In genomic region chr6:169954977-169955376, GRCh38 we compare ENCODE assay signal across 26 cellular contexts.
"Had no signal": no experiment of that assay in that cellular context is flagged by ENCODE, and none has a peak within 500 bp of the region (broad histone marks: within the 10 kb centered on the region; RNA-seq: fewer than 3 reads in every experiment).

No MANE protein-coding gene starts in this region.

- H3K9me3 Mint-ChIP-seq: effector memory CD8-positive, alpha-beta T cell; endodermal cell; naive thymus-derived CD8-positive, alpha-beta T cell had no signal

- H3K36me3 Mint-ChIP-seq: mesothelial cell of epicardium; naive thymus-derived CD8-positive, alpha-beta T cell had no signal

- DNase-seq: effector CD8-positive, alpha-beta T cell; effector memory CD8-positive, alpha-beta T cell; erythroblast; esophagus squamous epithelium; foreskin fibroblast; foreskin melanocyte; gastrocnemius medialis; glutamatergic neuron; heart right ventricle; hippocampal formation; left cardiac atrium; left lung; left ventricle myocardium superior; lower lobe of right lung; mesenchymal stem cell; mucosa of descending colon; naive B cell; naive thymus-derived CD8-positive, alpha-beta T cell had no signal

- FAIRE-seq: endometrium, islet of Langerhans, keratinocyte had no signal

- H3K4me3 Mint-ChIP-seq: effector memory CD8-positive, alpha-beta T cell; endodermal cell; mesothelial cell of epicardium; naive thymus-derived CD8-positive, alpha-beta T cell had no signal

- H3K4me1 Mint-ChIP-seq: endodermal cell had no signal

- H3K27ac ChIP-seq: colonic mucosa, epithelial cell of prostate, esophagus squamous epithelium, gastrocnemius medialis, heart right ventricle, left lung, lower lobe of right lung had no signal

- H3K9me3 ChIP-seq: colonic mucosa, esophagus squamous epithelium, gastrocnemius medialis, heart right ventricle, left lung, lower lobe of right lung, mucosa of descending colon had no signal

- H3K4me1 ChIP-seq: colonic mucosa had no signal

- H3K27me3 ChIP-seq: colonic mucosa, gastrocnemius medialis had no signal

- ATAC-seq: effector memory CD8-positive, alpha-beta T cell; esophagus mucosa; gastrocnemius medialis; heart right ventricle; left cardiac atrium; left lung; left ventricle myocardium superior; lower lobe of right lung; mucosa of descending colon; naive thymus-derived CD8-positive, alpha-beta T cell had no signal

- H3K27me3 Mint-ChIP-seq: naive B cell had no signal

- H3K27ac Mint-ChIP-seq: effector memory CD8-positive, alpha-beta T cell; endodermal cell; mesothelial cell of epicardium had no signal

- H3K4me3 ChIP-seq: colonic mucosa, esophagus squamous epithelium, gastrocnemius medialis, heart right ventricle, left lung, lower lobe of right lung, mucosa of descending colon had no signal

- H3K36me3 ChIP-seq: colonic mucosa, esophagus squamous epithelium, gastrocnemius medialis, heart right ventricle, left lung, lower lobe of right lung had no signal
